In the genomic region with DNA sequence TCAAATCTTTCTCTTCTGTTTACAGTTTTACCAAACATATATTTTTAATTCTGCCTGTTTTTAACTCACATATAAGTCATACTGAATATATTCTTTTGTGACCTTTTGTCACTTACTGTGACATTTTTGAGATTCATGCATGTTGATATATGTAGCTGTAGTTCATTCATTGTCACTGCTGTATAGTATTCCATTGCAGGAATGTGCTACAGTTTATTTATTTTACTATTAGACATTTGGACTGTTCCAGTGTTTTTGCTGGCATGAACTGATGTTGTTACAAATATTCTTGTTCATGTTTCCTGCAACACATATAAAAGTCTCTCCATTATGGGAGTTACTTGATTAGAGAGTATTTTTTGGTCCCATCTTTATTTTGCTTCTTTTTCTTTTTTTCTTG, we compare ENCODE assay signal across 14 cellular contexts.
DNase-seq lines count a peak whose midpoint lies in the region; ATAC-seq and TF ChIP-seq lines count a peak whose summit lies in the region.
"Had no signal": no experiment of that assay in that cellular context is flagged by ENCODE, and none has a peak within 500 bp of the region (broad histone marks: within the 10 kb centered on the region; RNA-seq: fewer than 3 reads in every experiment).

No MANE protein-coding gene starts in this region.

- no peak overlapping the region for H3K4me3 ChIP-seq in mesendoderm (ENCODE audit: low read length)
- H3K4me3 ChIP-seq: BLaER1 treated with 17β-estradiol and CSF1 and Interleukin-3, amounts not matched to agents 10 nM and 100 nM had no signal

- H3K4me3 Mint-ChIP-seq in stimulated activated naive CD8-positive, alpha-beta T cell treated with anti-CD3 and anti-CD28 coated beads, Interleukin-15, Interleukin-2, amounts not matched to agents 100 ng/mL and 50 ng/mL, for 24 hours: no peak overlapping the region
- no peak overlapping the region for H3K4me3 Mint-ChIP-seq in stimulated activated naive CD8-positive, alpha-beta T cell treated with anti-CD3 and anti-CD28 coated beads, Interleukin-15, amount 100 ng/mL, for 72 hours
- H3K4me3 Mint-ChIP-seq in activated naive CD8-positive, alpha-beta T cell treated with anti-CD3 and anti-CD28 coated beads, Interleukin-2, amount 50 U/mL, for 24 hours: no peak overlapping the region
- H3K4me3 Mint-ChIP-seq in mesothelial cell of epicardium: no peak overlapping the region
- H3K4me3 Mint-ChIP-seq: CD4-positive, CD25-positive, alpha-beta regulatory T cell had no signal

- no peak overlapping the region for H3K9ac ChIP-seq in mesendoderm (ENCODE audit: low read length)
- H3K9ac ChIP-seq: BLaER1 treated with 17β-estradiol and CSF1 and Interleukin-3, amounts not matched to agents 10 nM and 100 nM had no signal

- H3K79me2 ChIP-seq in mesendoderm (ENCODE audit: control insufficient read depth, insufficient read depth, low read length): no peaks in the 10 kb centered on the region

- H3K56ac ChIP-seq in mesendoderm (ENCODE audit: low read length): no peak overlapping the region

- no peak overlapping the region for H2BK120ac ChIP-seq in mesendoderm (ENCODE audit: low read depth, low read length)

- H3K27me3 Mint-ChIP-seq in stimulated activated naive CD8-positive, alpha-beta T cell treated with anti-CD3 and anti-CD28 coated beads, Interleukin-15, Interleukin-2, amounts not matched to agents 100 ng/mL and 50 ng/mL, for 24 hours: no peaks in the 10 kb centered on the region
- no peaks in the 10 kb centered on the region for H3K27me3 Mint-ChIP-seq in stimulated activated naive CD8-positive, alpha-beta T cell treated with anti-CD3 and anti-CD28 coated beads, Interleukin-15, amount 100 ng/mL, for 72 hours
- H3K27me3 Mint-ChIP-seq in activated naive CD8-positive, alpha-beta T cell treated with anti-CD3 and anti-CD28 coated beads, Interleukin-2, amount 50 U/mL, for 24 hours: peaks cover 1% of the 10 kb centered on the region
- no peaks in the 10 kb centered on the region for H3K27me3 Mint-ChIP-seq in mesothelial cell of epicardium (ENCODE audit: low read depth)
- H3K27me3 Mint-ChIP-seq: CD4-positive, CD25-positive, alpha-beta regulatory T cell had no signal

- no peaks in the 10 kb centered on the region for H3K79me1 ChIP-seq in mesendoderm (ENCODE audit: low read length)

- no peak overlapping the region for H4K8ac ChIP-seq in mesendoderm (ENCODE audit: low read depth, low read length)

- no peak overlapping the region for H3K18ac ChIP-seq in mesendoderm (ENCODE audit: low read length)

- H3K4me1 Mint-ChIP-seq in stimulated activated naive CD8-positive, alpha-beta T cell treated with anti-CD3 and anti-CD28 coated beads, Interleukin-15, Interleukin-2, amounts not matched to agents 100 ng/mL and 50 ng/mL, for 24 hours (ENCODE audit: low read depth): peaks cover 94% of the 10 kb centered on the region
- peaks cover 92% of the 10 kb centered on the region for H3K4me1 Mint-ChIP-seq in stimulated activated naive CD8-positive, alpha-beta T cell treated with anti-CD3 and anti-CD28 coated beads, Interleukin-15, amount 100 ng/mL, for 72 hours
- peaks cover 91% of the 10 kb centered on the region for H3K4me1 Mint-ChIP-seq in activated naive CD8-positive, alpha-beta T cell treated with anti-CD3 and anti-CD28 coated beads, Interleukin-2, amount 50 U/mL, for 24 hours
- H3K4me1 Mint-ChIP-seq in mesothelial cell of epicardium: peaks cover 53% of the 10 kb centered on the region

- H4K5ac ChIP-seq in mesendoderm (ENCODE audit: low read length): no peak overlapping the region

- H3K27me3 ChIP-seq in mesendoderm (ENCODE audit: insufficient read depth, low read length, poor library complexity): no peaks in the 10 kb centered on the region
- H3K27me3 ChIP-seq: BLaER1 treated with 17β-estradiol and CSF1 and Interleukin-3, amounts not matched to agents 10 nM and 100 nM had no signal

- no peak overlapping the region for H2BK15ac ChIP-seq in mesendoderm (replicated peaks; ENCODE audit: low read depth)

- no peak overlapping the region for H3K23ac ChIP-seq in mesendoderm (ENCODE audit: low read length)

- H3K36me3 Mint-ChIP-seq in stimulated activated naive CD8-positive, alpha-beta T cell treated with anti-CD3 and anti-CD28 coated beads, Interleukin-15, Interleukin-2, amounts not matched to agents 100 ng/mL and 50 ng/mL, for 24 hours (ENCODE audit: low read depth): peaks cover 78% of the 10 kb centered on the region
- peaks cover 58% of the 10 kb centered on the region for H3K36me3 Mint-ChIP-seq in activated naive CD8-positive, alpha-beta T cell treated with anti-CD3 and anti-CD28 coated beads, Interleukin-2, amount 50 U/mL, for 24 hours (ENCODE audit: low read depth)
- H3K36me3 Mint-ChIP-seq in mesothelial cell of epicardium: peaks cover 60% of the 10 kb centered on the region

- TF ChIP-seq CTCF in mesothelial cell of epicardium (IDR thresholded peaks at IDR 0.05; ENCODE audit: unreplicated experiment): no peak

- peaks cover 3% of the 10 kb centered on the region for H3K4me1 ChIP-seq in mesendoderm (ENCODE audit: control insufficient read depth, low read depth, low read length)

- no peaks in the 10 kb centered on the region for H3K36me3 ChIP-seq in mesendoderm (ENCODE audit: control insufficient read depth, insufficient read depth, low read length)

- no peak overlapping the region for H3K27ac ChIP-seq in mesendoderm (ENCODE audit: low read depth, low read length)
- H3K27ac ChIP-seq: BLaER1 treated with 17β-estradiol and CSF1 and Interleukin-3, amounts not matched to agents 10 nM and 100 nM; HL-60 had no signal

- no peak overlapping the region for H2BK5ac ChIP-seq in mesendoderm (ENCODE audit: low read length)

- ATAC-seq in stimulated activated naive CD8-positive, alpha-beta T cell treated with anti-CD3 and anti-CD28 coated beads, Interleukin-15, amount 100 ng/mL, for 72 hours: no peak
- ATAC-seq in activated naive CD8-positive, alpha-beta T cell treated with anti-CD3 and anti-CD28 coated beads, Interleukin-2, amount 50 U/mL, for 24 hours: no peak

- no peak overlapping the region for H3K4me2 ChIP-seq in mesendoderm (ENCODE audit: low read length)
- H3K4me2 ChIP-seq: BLaER1 treated with 17β-estradiol and CSF1 and Interleukin-3, amounts not matched to agents 10 nM and 100 nM had no signal

- peaks cover 4% of the 10 kb centered on the region for H3K9me3 Mint-ChIP-seq in stimulated activated naive CD8-positive, alpha-beta T cell treated with anti-CD3 and anti-CD28 coated beads, Interleukin-15, Interleukin-2, amounts not matched to agents 100 ng/mL and 50 ng/mL, for 24 hours
- peaks cover 12 to 16% of the 10 kb centered on the region in 2 donors for H3K9me3 Mint-ChIP-seq in stimulated activated naive CD8-positive, alpha-beta T cell treated with anti-CD3 and anti-CD28 coated beads, Interleukin-15, amount 100 ng/mL, for 72 hours
- H3K9me3 Mint-ChIP-seq in activated naive CD8-positive, alpha-beta T cell treated with anti-CD3 and anti-CD28 coated beads, Interleukin-2, amount 50 U/mL, for 24 hours: peaks cover 16% of the 10 kb centered on the region
- peaks cover 30% of the 10 kb centered on the region for H3K9me3 Mint-ChIP-seq in mesothelial cell of epicardium

- no peak overlapping the region for H3K4ac ChIP-seq in mesendoderm (ENCODE audit: low read depth, low read length)

- H3K27ac Mint-ChIP-seq in stimulated activated naive CD8-positive, alpha-beta T cell treated with anti-CD3 and anti-CD28 coated beads, Interleukin-15, Interleukin-2, amounts not matched to agents 100 ng/mL and 50 ng/mL, for 24 hours: peak overlapping the region; percentile 27
- H3K27ac Mint-ChIP-seq in stimulated activated naive CD8-positive, alpha-beta T cell treated with anti-CD3 and anti-CD28 coated beads, Interleukin-15, amount 100 ng/mL, for 72 hours: no peak overlapping the region
- peak overlapping the region; percentile 80 for H3K27ac Mint-ChIP-seq in activated naive CD8-positive, alpha-beta T cell treated with anti-CD3 and anti-CD28 coated beads, Interleukin-2, amount 50 U/mL, for 24 hours
- peak overlapping the region; percentile 62 for H3K27ac Mint-ChIP-seq in mesothelial cell of epicardium

- no peak overlapping the region for H2AK5ac ChIP-seq in mesendoderm (ENCODE audit: low read length)

- DNase-seq in stimulated activated naive CD8-positive, alpha-beta T cell treated with anti-CD3 and anti-CD28 coated beads, Interleukin-15, amount 100 ng/mL, for 72 hours: no peak
- DNase-seq in activated naive CD8-positive, alpha-beta T cell treated with anti-CD3 and anti-CD28 coated beads, Interleukin-2, amount 50 U/mL, for 24 hours: no peak
- DNase-seq in mesothelial cell of epicardium (ENCODE audit: low spot score in 2 of 2, unreplicated experiment in 2 of 2) (no peak), NCI-H187 treated with DMSO at 0.1 percent for 48 hours (lab: John Stamatoyannopoulos, UW) (no peak), mesendoderm (no peak)
- no peak for DNase-seq in stimulated activated CD4-positive, alpha-beta T cell treated with anti-CD3 and anti-CD28 coated beads, Interleukin-1b, Interleukin-23, amount 100 ng/mL, for 48 hours
- DNase-seq: ACHN; Calu3; CD4-positive, CD25-positive, alpha-beta regulatory T cell; DMS 273 treated with DMSO at 0.1 percent for 48 hours; HCEC 1CT had no signal

Comparison
In these comparisons a context has a peak if more than half of its experiments do, and no peak if none do; other contexts are left out.
1. H3K27ac Mint-ChIP-seq: peak in stimulated activated naive CD8-positive, alpha-beta T cell treated with anti-CD3 and anti-CD28 coated beads, Interleukin-15, Interleukin-2, amounts not matched to agents 100 ng/mL and 50 ng/mL, for 24 hours (single experiment), activated naive CD8-positive, alpha-beta T cell treated with anti-CD3 and anti-CD28 coated beads, Interleukin-2, amount 50 U/mL, for 24 hours (single experiment) and mesothelial cell of epicardium (single experiment); none in stimulated activated naive CD8-positive, alpha-beta T cell treated with anti-CD3 and anti-CD28 coated beads, Interleukin-15, amount 100 ng/mL, for 72 hours (0 of 2).